Comparison of ENCODE assay signal across 8 cellular contexts in genomic region chr20:35954200-35954906, GRCh38. TPM values are rescaled to one million over a fixed set of nuclear protein-coding genes. Genes with fewer than 3 reads are reported as not detected.
DNase-seq lines count a peak whose midpoint lies in the region; ATAC-seq and TF ChIP-seq lines count a peak whose summit lies in the region.

Gene SCAND1 (minus strand): TSS chr20:35954502. CDS start chr20:35954284, 218 bp downstream.

- peak within 1 kb of the TSS; percentile 98 for H3K27ac ChIP-seq in colonic mucosa
- H3K27ac ChIP-seq in layer of hippocampus (ENCODE audit: low read depth, low read length), result peak within 1 kb of the TSS; percentile 80

- peaks cover 6% of the 10 kb centered on the region for H3K4me1 ChIP-seq in colonic mucosa

- H3K36me3 ChIP-seq in colonic mucosa, result no peaks in the 10 kb centered on the region

- H3K4me3 ChIP-seq in colonic mucosa, result peak within 1 kb of the TSS; percentile 79

- peak; percentile 96 for TF ChIP-seq CTCF in colonic mucosa (IDR thresholded peaks at IDR 0.05)

- peak within 1 kb of the TSS; percentile 81 to 100 for H3K9ac ChIP-seq in colonic mucosa (ENCODE audit: low read depth in 2 of 2, low read length in 2 of 2)

- DNase-seq in C1 segment of cervical spinal cord (lab: John Stamatoyannopoulos, UW), result peak; percentile 62 to 100 (median 95)
- peak; percentile 98 to 99 for DNase-seq in NCI-H526 (lab: John Stamatoyannopoulos, UW)
- DNase-seq in activated CD4-positive, alpha-beta T cell treated with anti-CD3 and anti-CD28 coated beads for 48 hours, result peak; percentile 99
- DNase-seq in colonic mucosa, result peak; percentile 96
- DNase-seq in stimulated activated CD4-positive, alpha-beta T cell treated with anti-CD3 and anti-CD28 coated beads, Interleukin-1b, Interleukin-23, amount 100 ng/mL, for 4 hours (ENCODE audit: low read depth in 2 of 2), result peak; percentile 91 to 93

- intact Hi-C loops in colonic mucosa (cut with DNase I), result no loop called here

- H3K27me3 ChIP-seq in colonic mucosa, result no peaks in the 10 kb centered on the region
- H3K27me3 ChIP-seq in layer of hippocampus (ENCODE audit: control insufficient read depth, insufficient read depth, low read length), result no peaks in the 10 kb centered on the region

- ATAC-seq in GM19324 (IDR thresholded peaks at IDR 0.05; ENCODE audit: low FRiP score, unreplicated experiment) (peak; percentile 93), HG03469 (IDR thresholded peaks at IDR 0.05; ENCODE audit: unreplicated experiment) (peak; percentile 89)

- H3K9me3 ChIP-seq in colonic mucosa, result no peaks in the 10 kb centered on the region

RNA-seq across cellular contexts. Expression of gene SCAND1, which starts in this region (rescaled TPM):
- 100 to 1,000 TPM in 1 of 2 donors, 10 to 100 TPM in 1; 91.3 to 125 TPM for total RNA-seq in colonic mucosa

Comparison
In these comparisons a context has a peak if more than half of its experiments do, and no peak if none do; other contexts are left out.
1. Peak in every context shown above with its lines: DNase-seq, ATAC-seq, H3K4me3 ChIP-seq and H3K27ac ChIP-seq.